ENCODE assay signal across 8 cellular contexts in genomic region chr15:90902656-90902995, GRCh38. TPM values are rescaled to one million over a fixed set of nuclear protein-coding genes. Genes with fewer than 3 reads are reported as not detected.
A peak's percentile ranks its signal among the peaks of the same experiment; 100 is the strongest.
DNase-seq lines count a peak whose midpoint lies in the region; ATAC-seq, FAIRE-seq and TF ChIP-seq lines count a peak whose summit lies in the region.

No MANE protein-coding gene starts in this region.

- H3K4me3 ChIP-seq in AG04450 (ENCODE audit: low read depth, low read length) (peak overlapping the region; percentile 77), HCT116 (replicated peaks in 1 of 2; ENCODE audit: low read depth in 1 of 2, low read length in 2 of 2) (peak overlapping the region; percentile 74 to 84), astrocyte of the cerebellum (ENCODE audit: low read depth, low read length) (peak overlapping the region; percentile 71)

- DNase-seq in AG04450 (ENCODE audit: low read depth, low spot score), result no peak
- no peak for DNase-seq in HCT116 (ENCODE audit: low read depth, low spot score)
- no peak for DNase-seq in astrocyte of the cerebellum (ENCODE audit: low read depth)
- no peak for DNase-seq in memory B cell (ENCODE audit: low spot score in 2 of 2)
- DNase-seq in urothelium cell line (ENCODE audit: low spot score), result no peak
- no peak for DNase-seq in NCI-H1105 treated with DMSO at 0.1 percent for 48 hours (lab: John Stamatoyannopoulos, UW)

- no peaks in the 10 kb centered on the region for H4K20me1 ChIP-seq in HCT116 (ENCODE audit: insufficient read depth)

- TF ChIP-seq RAD21 in HCT116 (IDR thresholded peaks at IDR 0.05; ENCODE audit: low read depth), result no peak

- H3K4me1 ChIP-seq in HCT116 (ENCODE audit: control insufficient read depth in 1 of 2, insufficient read depth in 2 of 2, low read length in 2 of 2), result peaks cover 10 to 20% of the 10 kb centered on the region in 2 experiments; a peak in 3 of 4 replicates

- no peaks in the 10 kb centered on the region for H3K9me3 Mint-ChIP-seq in memory B cell

- H3K4me1 Mint-ChIP-seq in memory B cell, result peaks cover 19% of the 10 kb centered on the region

- H3K27ac Mint-ChIP-seq in memory B cell, result peak overlapping the region; percentile 85

- ATAC-seq in HCT116 (no peak; the same call in 1 of the 2 replicates), memory B cell (ENCODE audit: low read depth) (no peak), GM21737 (IDR thresholded peaks at IDR 0.05; ENCODE audit: unreplicated experiment) (no peak), HG02678 (IDR thresholded peaks at IDR 0.05; ENCODE audit: unreplicated experiment) (no peak)

- in situ Hi-C loops in astrocyte of the cerebellum (cut with HindIII; ENCODE audit: low sequenced_read_pairs), result no loop called here

- no peak for FAIRE-seq in urothelium cell line (lab: Jason Lieb, UNC)

- POLR2A ChIA-PET in AG04450 (lab: Yijun Ruan, JAX) (interaction anchor here (1.3 to 1.5 kb wide), 3 partner anchors 12 to 32 kb away, joined by 3 to 7 read pairs (median 4); partner anchors contain the start of gene UNC45A), HCT116 (lab: Charles Lee) (interaction anchor here (0.8 to 2.4 kb wide), 5 partner anchors 9 to 610 kb away, joined by 3 to 8 read pairs (median 3); partner anchors contain the start of genes HDDC3 and UNC45A)

- CTCF ChIA-PET in AG04450 (lab: Charles Lee), result interaction anchor here (0.5 to 9.3 kb wide), 8 partner anchors 12 to 583 kb away, joined by 3 to 98 read pairs (median 4); partner anchors contain the start of genes HDDC3 and UNC45A
- CTCF ChIA-PET in HCT116 (lab: Charles Lee), result interaction anchor here (0.8 to 6.4 kb wide), 6 partner anchors 10 to 609 kb away, joined by 3 to 70 read pairs (median 6); partner anchors contain the start of genes HDDC3 and UNC45A

- RAD21 ChIA-PET in HCT116 (lab: Charles Lee; ENCODE audit: low non-redundant PET in 1 of 2, low total read pairs in 2 of 2, uncharacterized antibody in 2 of 2, unreplicated experiment in 2 of 2), result interaction anchor here (0.6 to 0.9 kb wide), 3 partner anchors 13 to 130 kb away, joined by 3 read pairs; no protein-coding TSS in a partner anchor

- no peak overlapping the region for H2AFZ ChIP-seq in HCT116 (ENCODE audit: low read depth, low read length, poor library complexity, severe bottlenecking)

- intact Hi-C loops in HCT116 (cut with micrococcal nuclease), result loop anchor here (2.0 to 5.0 kb wide), 2 partner anchors 146 to 370 kb away; no protein-coding TSS in a partner anchor

- peaks cover 16% of the 10 kb centered on the region for H3K36me3 Mint-ChIP-seq in memory B cell

- H3K27me3 ChIP-seq in AG04450 (ENCODE audit: control insufficient read depth, insufficient read depth, low read length), result no peaks in the 10 kb centered on the region
- no peaks in the 10 kb centered on the region for H3K27me3 ChIP-seq in HCT116 (ENCODE audit: insufficient read depth, low read length)

- H3K9me3 ChIP-seq in AG04450 (ENCODE audit: control insufficient read depth, insufficient read depth, low read length) (no peaks in the 10 kb centered on the region; the same call in 1 of the 2 replicates), HCT116 (ENCODE audit: control insufficient read depth in 1 of 2, insufficient read depth in 1 of 2, low read depth in 1 of 2, low read length in 2 of 2) (no peaks in the 10 kb centered on the region)

- H3K27me3 Mint-ChIP-seq in memory B cell, result no peaks in the 10 kb centered on the region

- TF ChIP-seq CTCF in AG04450 (IDR thresholded peaks at IDR 0.05; ENCODE audit: low read depth, low read length) (no peak), HCT116 (IDR thresholded peaks at IDR 0.05 in 2 of 3, conservative IDR thresholded peaks at IDR 0.05 in 1 of 3; ENCODE audit: borderline replicate concordance in 1 of 3, insufficient read depth in 1 of 3, low read depth in 2 of 3, low read length in 2 of 3) (no peak), astrocyte of the cerebellum (IDR thresholded peaks at IDR 0.05; ENCODE audit: low read depth, low read length, missing control alignments) (no peak)

- no TSS peak for BruUV-seq in HCT116 (replicated peaks; lab: Mats Ljungman, UMichigan)

- H3K27ac ChIP-seq in AG04450 (ENCODE audit: low read depth, low read length) (no peak overlapping the region), HCT116 (ENCODE audit: low read depth, low read length) (peak overlapping the region; percentile 87)

- H3K4me3 Mint-ChIP-seq in memory B cell, result peak overlapping the region; percentile 96

- H3K79me2 ChIP-seq in HCT116 (ENCODE audit: insufficient read depth, low read length), result no peaks in the 10 kb centered on the region

- H3K4me2 ChIP-seq in HCT116 (ENCODE audit: low read length), result peak overlapping the region; percentile 96

- H3K9ac ChIP-seq in HCT116 (ENCODE audit: low read length), result peak overlapping the region; percentile 74

- H3K36me3 ChIP-seq in HCT116 (ENCODE audit: control insufficient read depth in 1 of 2, insufficient read depth in 2 of 2, low read length in 2 of 2), result peaks cover 10% of the 10 kb centered on the region in 2 experiments; a peak in 3 of 4 replicates

- no peaks in the 10 kb centered on the region for H3K9me2 ChIP-seq in HCT116 (ENCODE audit: insufficient read depth)

- peak; percentile 70 for TF ChIP-seq POLR2A in HCT116 (IDR thresholded peaks at IDR 0.05; ENCODE audit: borderline replicate concordance, extremely low read depth, insufficient read depth, insufficient read length)

TF ChIP-seq in HCT116, 20 proteins besides CTCF, POLR2A, EP300 and RAD21:
- TF ChIP-seq ZFX (IDR thresholded peaks at IDR 0.05) (peak; percentile 88), EGR1 (IDR thresholded peaks at IDR 0.05; ENCODE audit: low read depth) (no peak), TCF7L2 (IDR thresholded peaks at IDR 0.05; ENCODE audit: borderline replicate concordance, extremely low read depth, insufficient read depth, insufficient read length) (peak; percentile 10), YY1 (IDR thresholded peaks at IDR 0.05; ENCODE audit: extremely low read depth, insufficient replicate concordance, low read depth, low read length) (no peak), POLR2AphosphoS5 (IDR thresholded peaks at IDR 0.05; ENCODE audit: low read depth, low read length) (no peak)
TF ChIP-seq in HCT116: peak in this region for 2.

RNA-seq across cellular contexts. Expression of gene MAN2A2, which starts 0.5 kb away (rescaled TPM):
- polyA plus RNA-seq in AG04450 (2011; rRNA removed), result 14.3 and 20.6 TPM in 2 replicates
- 16.2 and 23.4 TPM in 2 replicates for polyA minus RNA-seq in AG04450 (2011; rRNA and poly(A)+ RNA removed)
- total RNA-seq in HCT116 (2021; ENCODE audit: unreplicated experiment), result 44.9 TPM
- 36.8 and 54.6 TPM in 2 replicates for polyA plus RNA-seq in HCT116 (2012)

RNA-seq across cellular contexts. Expression of gene FES, which starts 18.3 kb away (rescaled TPM):
- polyA plus RNA-seq in AG04450 (2011; rRNA removed), result 5.5 and 7.1 TPM in 2 replicates
- 7.1 and 8.9 TPM in 2 replicates for polyA minus RNA-seq in AG04450 (2011; rRNA and poly(A)+ RNA removed)
- total RNA-seq in HCT116 (2021; ENCODE audit: unreplicated experiment), result 5.3 TPM
- 5.6 and 6.2 TPM in 2 replicates for polyA plus RNA-seq in HCT116 (2012)

RNA-seq across cellular contexts. Expression of gene HDDC3, which starts 29.7 kb away (rescaled TPM):
- 10.0 and 10.3 TPM in 2 replicates for polyA plus RNA-seq in AG04450 (2011; rRNA removed)
- polyA minus RNA-seq in AG04450 (2011; rRNA and poly(A)+ RNA removed), result 10.9 and 17.1 TPM in 2 replicates
- 20.4 TPM for total RNA-seq in HCT116 (2021; ENCODE audit: unreplicated experiment)
- polyA plus RNA-seq in HCT116 (2012), result 15.2 and 18.2 TPM in 2 replicates

RNA-seq across cellular contexts. Expression of gene UNC45A, which starts 32.5 kb away (rescaled TPM):
- 63.3 and 69.7 TPM in 2 replicates for polyA plus RNA-seq in AG04450 (2011; rRNA removed)
- polyA minus RNA-seq in AG04450 (2011; rRNA and poly(A)+ RNA removed), result 88.7 and 100 TPM in 2 replicates
- 95.4 TPM for total RNA-seq in HCT116 (2021; ENCODE audit: unreplicated experiment)
- polyA plus RNA-seq in HCT116 (2012), result 106 and 123 TPM in 2 replicates

RNA-seq across cellular contexts. Expression of gene FURIN, which starts 34.2 kb away (rescaled TPM):
- polyA plus RNA-seq in AG04450 (2011; rRNA removed), result 14.0 and 21.5 TPM in 2 replicates
- polyA minus RNA-seq in AG04450 (2011; rRNA and poly(A)+ RNA removed), result 22.6 and 38.5 TPM in 2 replicates
- 42.0 TPM for total RNA-seq in HCT116 (2021; ENCODE audit: unreplicated experiment)
- polyA plus RNA-seq in HCT116 (2012), result 44.6 and 49.9 TPM in 2 replicates
